ENCODE assay signal across 1 cellular context in genomic region chr3:197029511-197030167, GRCh38.
TF ChIP-seq lines count a peak whose summit lies in the region.

TSS of gene MELTF (minus strand) at chr3:197029817. CDS start at chr3:197029702, 115 bp downstream.

TF ChIP-seq in A549, 52 proteins besides CTCF, POLR2A, EP300 and RAD21 (continued from another document):
- TF ChIP-seq TFCP2L1 (CRISPR knock-in tag; IDR thresholded peaks at IDR 0.05): no peak
- no peak for TF ChIP-seq HEYL (CRISPR knock-in tag; IDR thresholded peaks at IDR 0.05)
- TF ChIP-seq HDAC2 (IDR thresholded peaks at IDR 0.05): no peak
- peak; percentile 45; the same call in 1 of the 2 replicates for TF ChIP-seq MAX (IDR thresholded peaks at IDR 0.05)
- no peak for TF ChIP-seq RNF2 (IDR thresholded peaks at IDR 0.05; ENCODE audit: borderline replicate concordance, low read depth)
